In genomic region chr15:101709466-101709865, GRCh38 we compare ENCODE assay signal across 1 cellular context.
TF ChIP-seq lines count a peak whose summit lies in the region.

No MANE protein-coding gene starts in this region.

TF ChIP-seq in HepG2, 621 proteins besides CTCF, POLR2A, EP300 and RAD21:
- TF ChIP-seq ZNF709 (CRISPR knock-in tag; IDR thresholded peaks at IDR 0.05) (no peak), THYN1 (CRISPR knock-in tag; IDR thresholded peaks at IDR 0.05; ENCODE audit: borderline replicate concordance, low read depth) (no peak), ZNF576 (CRISPR knock-in tag; IDR thresholded peaks at IDR 0.05) (no peak), ZNF317 (CRISPR knock-in tag; IDR thresholded peaks at IDR 0.05) (no peak), ISX (CRISPR knock-in tag; conservative IDR thresholded peaks at IDR 0.05) (no peak)
